In genomic region chr20:17281478-17281877, GRCh38 we compare ENCODE assay signal across 1 cellular context.
TF ChIP-seq lines count a peak whose summit lies in the region.

No MANE protein-coding gene starts in this region.

TF ChIP-seq in K562, 482 proteins besides CTCF, POLR2A, EP300 and RAD21:
- TF ChIP-seq CTCFL (IDR thresholded peaks at IDR 0.05; ENCODE audit: borderline replicate concordance, insufficient read depth, low read depth, low read length, poor library complexity, severe bottlenecking) (peak; percentile 19), XRCC5 (IDR thresholded peaks at IDR 0.05; ENCODE audit: low read depth, low read length) (no peak)
TF ChIP-seq in K562: peak in this region for 1.
